ENCODE assay signal across 19 cellular contexts in the genomic region with DNA sequence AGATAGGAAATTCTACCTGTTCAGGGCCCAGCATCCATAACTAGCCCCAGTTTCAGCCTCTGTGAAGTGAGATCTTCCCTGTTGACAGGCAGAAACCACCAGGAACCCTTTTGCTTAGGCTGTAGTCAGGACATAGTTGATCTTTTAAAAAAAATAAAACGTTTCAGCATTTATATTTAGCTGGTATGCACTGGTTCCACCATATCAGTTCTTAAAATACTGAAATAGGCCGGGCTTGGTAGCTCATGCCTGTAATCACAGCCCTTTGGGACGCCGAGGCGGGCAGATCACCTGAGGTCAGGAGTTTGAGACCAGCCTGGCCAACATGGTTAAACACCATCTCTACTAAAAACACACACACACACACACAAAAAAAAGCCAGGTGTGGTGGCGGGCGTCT.
"Had no signal": no experiment of that assay in that cellular context is flagged by ENCODE, and none has a peak within 500 bp of the region (broad histone marks: within the 10 kb centered on the region; RNA-seq: fewer than 3 reads in every experiment).

No MANE protein-coding gene starts in this region.

- H3K36me3 Mint-ChIP-seq: naive thymus-derived CD4-positive, alpha-beta T cell; stimulated activated memory B cell treated with anti-CD40 and anti-IgM and Interleukin-4, amounts not matched to agents 10 μg/mL and 1 μg/mL and 100 μg/mL, for 72 hours; type B pancreatic cell had no signal

- H3K9me3 ChIP-seq: gastrocnemius medialis, neutrophil, psoas muscle, spleen, testis had no signal

- H3K27me3 ChIP-seq: gastrocnemius medialis, testis had no signal

- H3K4me1 ChIP-seq: spleen had no signal

- DNase-seq: dermis blood vessel endothelial cell; effector CD4-positive, alpha-beta T cell; gastrocnemius medialis; left colon; mammary epithelial cell; naive thymus-derived CD4-positive, alpha-beta T cell; psoas muscle; retina; spleen; stimulated activated CD4-positive, alpha-beta T cell treated with anti-CD3 and anti-CD28 coated beads, Interleukin-15, amount 100 ng/mL, for 24 hours; stimulated activated CD4-positive, alpha-beta T cell treated with anti-CD3 and anti-CD28 coated beads, Interleukin-1b, Interleukin-23, amount 100 ng/mL, for 48 hours; stimulated activated CD4-positive, alpha-beta T cell treated with anti-CD3 and anti-CD28 coated beads, Interleukin-4, amount 100 ng/mL, for 24 hours; testis had no signal

- H3K27me3 Mint-ChIP-seq: stimulated activated memory B cell treated with anti-CD40 and anti-IgM and Interleukin-4, amounts not matched to agents 10 μg/mL and 1 μg/mL and 100 μg/mL, for 72 hours; stimulated activated naive CD8-positive, alpha-beta T cell treated with anti-CD3 and anti-CD28 coated beads, Interleukin-15, Interleukin-2, amounts not matched to agents 100 ng/mL and 50 ng/mL, for 24 hours had no signal

- H3K4me3 Mint-ChIP-seq: naive thymus-derived CD4-positive, alpha-beta T cell; stimulated activated memory B cell treated with anti-CD40 and anti-IgM and Interleukin-4, amounts not matched to agents 10 μg/mL and 1 μg/mL and 100 μg/mL, for 72 hours; stimulated activated naive CD8-positive, alpha-beta T cell treated with anti-CD3 and anti-CD28 coated beads, Interleukin-15, Interleukin-2, amounts not matched to agents 100 ng/mL and 50 ng/mL, for 24 hours; type B pancreatic cell had no signal

- H3K9me3 Mint-ChIP-seq: stimulated activated memory B cell treated with anti-CD40 and anti-IgM and Interleukin-4, amounts not matched to agents 10 μg/mL and 1 μg/mL and 100 μg/mL, for 72 hours; stimulated activated naive CD8-positive, alpha-beta T cell treated with anti-CD3 and anti-CD28 coated beads, Interleukin-15, Interleukin-2, amounts not matched to agents 100 ng/mL and 50 ng/mL, for 24 hours; type B pancreatic cell had no signal

- H3K27ac ChIP-seq: gastrocnemius medialis, neutrophil, psoas muscle, spleen, testis had no signal

- H3K27ac Mint-ChIP-seq: naive thymus-derived CD4-positive, alpha-beta T cell; stimulated activated memory B cell treated with anti-CD40 and anti-IgM and Interleukin-4, amounts not matched to agents 10 μg/mL and 1 μg/mL and 100 μg/mL, for 72 hours; stimulated activated naive CD8-positive, alpha-beta T cell treated with anti-CD3 and anti-CD28 coated beads, Interleukin-15, Interleukin-2, amounts not matched to agents 100 ng/mL and 50 ng/mL, for 24 hours; type B pancreatic cell had no signal

- ATAC-seq: esophagus mucosa; gastrocnemius medialis; left colon; naive thymus-derived CD4-positive, alpha-beta T cell; psoas muscle; sciatic nerve; stimulated activated memory B cell treated with anti-CD40 and anti-IgM and Interleukin-4, amounts not matched to agents 10 μg/mL and 1 μg/mL and 100 μg/mL, for 72 hours had no signal

- H3K36me3 ChIP-seq: gastrocnemius medialis, neutrophil, spleen had no signal

- H3K4me3 ChIP-seq: gastrocnemius medialis, psoas muscle, spleen, testis had no signal

- H3K4me1 Mint-ChIP-seq: naive thymus-derived CD4-positive, alpha-beta T cell; stimulated activated memory B cell treated with anti-CD40 and anti-IgM and Interleukin-4, amounts not matched to agents 10 μg/mL and 1 μg/mL and 100 μg/mL, for 72 hours had no signal
